ENCODE assay signal across 22 cellular contexts in the genomic region with DNA sequence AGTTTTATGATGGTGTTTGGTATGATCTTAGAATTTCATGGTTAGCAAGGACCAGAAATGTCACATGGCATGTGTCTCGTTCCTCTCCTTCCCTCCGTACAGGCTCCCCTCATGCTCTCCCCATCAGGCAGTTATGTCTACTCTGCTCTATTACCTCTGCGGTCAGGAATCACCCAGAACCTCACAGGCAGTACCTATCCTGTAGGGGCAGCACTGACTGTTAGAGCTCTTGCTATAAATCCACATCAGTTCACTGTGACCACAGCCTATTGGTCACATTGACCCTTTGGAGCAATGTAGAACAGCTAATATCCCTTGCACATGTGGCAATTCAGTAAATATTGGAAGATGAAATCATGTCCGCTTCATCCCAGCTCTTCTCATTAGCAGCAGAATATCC.
A peak's percentile ranks its signal among the peaks of the same experiment; 100 is the strongest.
DNase-seq lines count a peak whose midpoint lies in the region; ATAC-seq, FAIRE-seq and TF ChIP-seq lines count a peak whose summit lies in the region.
"Had no signal": no experiment of that assay in that cellular context is flagged by ENCODE, and none has a peak within 500 bp of the region (broad histone marks: within the 10 kb centered on the region; RNA-seq: fewer than 3 reads in every experiment).

No MANE protein-coding gene starts in this region.

- H3K36me3 Mint-ChIP-seq in endodermal cell (ENCODE audit: low read depth) = no peaks in the 10 kb centered on the region

- peaks cover 12% of the 10 kb centered on the region for H3K4me1 Mint-ChIP-seq in endodermal cell
- H3K4me1 Mint-ChIP-seq: activated CD4-positive, alpha-beta T cell treated with anti-CD3 and anti-CD28 coated beads for 36 hours; activated T-helper 17 cell treated with anti-CD3 and anti-CD28 coated beads, Interleukin-2, amount 50 U/mL, for 72 hours had no signal

- in situ Hi-C loops in HepG2 (cut with HindIII; ENCODE audit: extremely low pct_ligation_motif_present, low pct_unique_long_range_greater_than_20kb) = no loop called here

- no peaks in the 10 kb centered on the region for H3K9me2 ChIP-seq in PC-3 (replicated peaks; ENCODE audit: low read length)

- no peaks in the 10 kb centered on the region for H3K4me1 ChIP-seq in HepG2 (ENCODE audit: insufficient read depth, low read length)
- H3K4me1 ChIP-seq in right lobe of liver = no peaks in the 10 kb centered on the region
- peaks cover 9% of the 10 kb centered on the region; the same call in 1 of the 2 replicates for H3K4me1 ChIP-seq in PC-3 (ENCODE audit: insufficient read depth, low read length)
- no peaks in the 10 kb centered on the region for H3K4me1 ChIP-seq in endodermal cell (ENCODE audit: control insufficient read depth, insufficient read depth, low read length)
- H3K4me1 ChIP-seq: breast epithelium, Peyer's patch had no signal

- H3K4me3 ChIP-seq in HepG2 (replicated peaks in 1 of 3; ENCODE audit: insufficient read depth in 1 of 3, low read depth in 2 of 3, low read length in 3 of 3) (no peak overlapping the region), right lobe of liver (no peak overlapping the region), PC-3 (ENCODE audit: low read length) (no peak overlapping the region), endodermal cell (ENCODE audit: low read length) (no peak overlapping the region), foreskin fibroblast (ENCODE audit: low read depth in 1 of 2, low read length in 2 of 2) (no peak overlapping the region)
- H3K4me3 ChIP-seq: breast epithelium, dorsolateral prefrontal cortex, gastrocnemius medialis, Peyer's patch, psoas muscle, smooth muscle cell had no signal

- TF ChIP-seq POLR2A in HepG2 (IDR thresholded peaks at IDR 0.05; ENCODE audit: insufficient read depth in 1 of 2, low read depth in 2 of 2, low read length in 2 of 2) (no peak), right lobe of liver (IDR thresholded peaks at IDR 0.05) (no peak)

- ATAC-seq in HepG2 = peak; percentile 88
- no peak for ATAC-seq in right lobe of liver
- ATAC-seq in PC-3 = peak; percentile 56; the same call in 1 of the 2 replicates
- ATAC-seq in HG02870 (IDR thresholded peaks at IDR 0.05; ENCODE audit: unreplicated experiment) = no peak
- ATAC-seq: activated CD4-positive, alpha-beta T cell treated with anti-CD3 and anti-CD28 coated beads for 36 hours; activated T-helper 17 cell treated with anti-CD3 and anti-CD28 coated beads, Interleukin-2, amount 50 U/mL, for 72 hours; gastrocnemius medialis; natural killer cell treated with Interleukin-12 subunit alpha and Interleukin-12 subunit beta and Interleukin-15 and Interleukin-18, amount 100 ng/mL, for 72 hours; psoas muscle had no signal

- intact Hi-C loops in HepG2 (cut with micrococcal nuclease; ENCODE audit: unreplicated experiment) = no loop called here
- intact Hi-C loops in right lobe of liver (cut with DNase I) = no loop called here
- intact Hi-C loops in PC-3 (cut with micrococcal nuclease) = no loop called here

- H3K27ac ChIP-seq in HepG2 (ENCODE audit: extremely low read length, insufficient read depth, low read length) (no peak overlapping the region), right lobe of liver (no peak overlapping the region), PC-3 (ENCODE audit: low read length) (no peak overlapping the region), endodermal cell (ENCODE audit: low read depth, low read length) (no peak overlapping the region)
- H3K27ac ChIP-seq: breast epithelium, dorsolateral prefrontal cortex, gastrocnemius medialis, Peyer's patch, psoas muscle had no signal

- H3K27me3 Mint-ChIP-seq in endodermal cell (ENCODE audit: insufficient read depth) = no peaks in the 10 kb centered on the region
- H3K27me3 Mint-ChIP-seq: activated CD4-positive, alpha-beta T cell treated with anti-CD3 and anti-CD28 coated beads for 36 hours; activated T-helper 17 cell treated with anti-CD3 and anti-CD28 coated beads, Interleukin-2, amount 50 U/mL, for 72 hours; natural killer cell treated with Interleukin-12 subunit alpha and Interleukin-12 subunit beta and Interleukin-15 and Interleukin-18, amount 100 ng/mL, for 72 hours had no signal

- POLR2A ChIA-PET in HepG2 (lab: Yijun Ruan, JAX) (no interaction called here), PC-3 (lab: Charles Lee; ENCODE audit: unreplicated experiment) (no interaction called here)

- no peaks in the 10 kb centered on the region for H3F3A ChIP-seq in PC-3 (ENCODE audit: low read length, unreplicated experiment)

- CTCF ChIA-PET in HepG2 (lab: Yijun Ruan, JAX; ENCODE audit: low intra/inter-chr PET ratio, low total read pairs) = no interaction called here
- CTCF ChIA-PET in PC-3 (lab: Charles Lee) = no interaction called here

- no peaks in the 10 kb centered on the region for H3K27me3 ChIP-seq in HepG2 (ENCODE audit: control insufficient read depth in 1 of 2, insufficient read depth in 2 of 2, low read length in 2 of 2)
- no peaks in the 10 kb centered on the region for H3K27me3 ChIP-seq in right lobe of liver
- H3K27me3 ChIP-seq in PC-3 (ENCODE audit: low read length) = no peaks in the 10 kb centered on the region
- no peaks in the 10 kb centered on the region for H3K27me3 ChIP-seq in endodermal cell (ENCODE audit: control insufficient read depth, insufficient read depth, low read length, poor library complexity, severe bottlenecking)
- H3K27me3 ChIP-seq: breast epithelium, dorsolateral prefrontal cortex, gastrocnemius medialis, Peyer's patch had no signal

- no peak for FAIRE-seq in HepG2 (lab: Jason Lieb, UNC)

- BruUV-seq in HepG2 (replicated peaks; lab: Mats Ljungman, UMichigan) (no TSS peak), PC-3 (replicated peaks; lab: Mats Ljungman, UMichigan) (no TSS peak)

- H3K79me2 ChIP-seq in HepG2 (ENCODE audit: insufficient read depth, low read length) (no peaks in the 10 kb centered on the region), PC-3 (ENCODE audit: low read length) (no peaks in the 10 kb centered on the region)

- H3K27ac Mint-ChIP-seq in endodermal cell = no peak overlapping the region
- H3K27ac Mint-ChIP-seq: activated CD4-positive, alpha-beta T cell treated with anti-CD3 and anti-CD28 coated beads for 36 hours; activated T-helper 17 cell treated with anti-CD3 and anti-CD28 coated beads, Interleukin-2, amount 50 U/mL, for 72 hours; natural killer cell treated with Interleukin-12 subunit alpha and Interleukin-12 subunit beta and Interleukin-15 and Interleukin-18, amount 100 ng/mL, for 72 hours had no signal

- H3K4me3 Mint-ChIP-seq in endodermal cell = no peak overlapping the region
- H3K4me3 Mint-ChIP-seq: activated CD4-positive, alpha-beta T cell treated with anti-CD3 and anti-CD28 coated beads for 36 hours; activated T-helper 17 cell treated with anti-CD3 and anti-CD28 coated beads, Interleukin-2, amount 50 U/mL, for 72 hours; natural killer cell treated with Interleukin-12 subunit alpha and Interleukin-12 subunit beta and Interleukin-15 and Interleukin-18, amount 100 ng/mL, for 72 hours had no signal

- no peaks in the 10 kb centered on the region for H3K9me3 Mint-ChIP-seq in endodermal cell
- H3K9me3 Mint-ChIP-seq: activated T-helper 17 cell treated with anti-CD3 and anti-CD28 coated beads, Interleukin-2, amount 50 U/mL, for 72 hours; natural killer cell treated with Interleukin-12 subunit alpha and Interleukin-12 subunit beta and Interleukin-15 and Interleukin-18, amount 100 ng/mL, for 72 hours had no signal

- H3K36me3 ChIP-seq in HepG2 (replicated peaks in 1 of 2; ENCODE audit: control insufficient read depth in 1 of 2, insufficient read depth in 2 of 2, low read length in 2 of 2) (peaks cover 0 to 7% of the 10 kb centered on the region in 2 experiments; a peak in 1 of 5 replicates), right lobe of liver (peaks cover 0 to 4% (median 2%) of the 10 kb centered on the region in 4 donors), PC-3 (ENCODE audit: low read depth, low read length) (peaks cover 8% of the 10 kb centered on the region; the same call in 1 of the 2 replicates), endodermal cell (ENCODE audit: control insufficient read depth, insufficient read depth, low read length) (no peaks in the 10 kb centered on the region)
- H3K36me3 ChIP-seq: breast epithelium, Peyer's patch had no signal

- no peak for TF ChIP-seq EP300 in HepG2 (IDR thresholded peaks at IDR 0.05; ENCODE audit: low read depth in 2 of 2, low read length in 2 of 2)
- TF ChIP-seq EP300 in HepG2 (CRISPR knock-in tag; IDR thresholded peaks at IDR 0.05; ENCODE audit: borderline replicate concordance) = no peak

- no peak for TF ChIP-seq RAD21 in HepG2 (CRISPR knock-in tag; IDR thresholded peaks at IDR 0.05)

- H3K9ac ChIP-seq in HepG2 (ENCODE audit: insufficient read depth, low read depth, low read length) (no peak overlapping the region), PC-3 (ENCODE audit: low read length) (no peak overlapping the region), endodermal cell (ENCODE audit: extremely low read depth, low read length, poor library complexity, severe bottlenecking) (no peak overlapping the region)

- TF ChIP-seq CTCF in HepG2 (CRISPR knock-in tag; IDR thresholded peaks at IDR 0.05) = no peak
- no peak for TF ChIP-seq CTCF in right lobe of liver (IDR thresholded peaks at IDR 0.05)
- peak; percentile 25; the same call in 1 of the 2 replicates for TF ChIP-seq CTCF in PC-3 (conservative IDR thresholded peaks at IDR 0.05; ENCODE audit: low read depth, low read length)
- peak; percentile 71 for TF ChIP-seq CTCF in endodermal cell (conservative IDR thresholded peaks at IDR 0.05)
- no peak for TF ChIP-seq CTCF in foreskin fibroblast (IDR thresholded peaks at IDR 0.05; ENCODE audit: low read depth, low read length)

- H2AFZ ChIP-seq in HepG2 (ENCODE audit: low read length) (no peak overlapping the region), PC-3 (ENCODE audit: low read length) (no peak overlapping the region)

- DNase-seq in HepG2 (ENCODE audit: low spot score) (peak; percentile 2), right lobe of liver (no peak), PC-3 (no peak), endodermal cell (peak; percentile 69), foreskin fibroblast (no peak), DMS79 (lab: John Stamatoyannopoulos, UW) (no peak)
- no peak for DNase-seq in activated naive CD4-positive, alpha-beta T cell treated with anti-CD3 and anti-CD28 coated beads, Interleukin-2, amount 50 U/mL, for 16 hours
- DNase-seq: activated CD4-positive, alpha-beta T cell treated with anti-CD3 and anti-CD28 coated beads for 36 hours; C1 segment of cervical spinal cord; dorsolateral prefrontal cortex; erythroblast; gastrocnemius medialis; GF-D8; NCI-H2227 treated with DMSO at 0.1 percent for 48 hours; Peyer's patch; psoas muscle; stimulated activated CD4-positive, alpha-beta T cell treated with anti-CD3 and anti-CD28 coated beads, Interleukin-4, amount 100 ng/mL, for 24 hours had no signal

- 96% methylated on average over 4 of the region's 4 CpGs for WGBS in HepG2 (ENCODE audit: low lambda C conversion rate)
- WGBS in right lobe of liver (ENCODE audit: insufficient coverage, low coverage, low lambda C conversion rate, missing lambda C conversion rate) = 100% methylated on average over 4 of the region's 4 CpGs
- 87 to 100% methylated on average over 4 of the region's 4 CpGs for WGBS in endodermal cell (ENCODE audit: insufficient coverage in 1 of 2, insufficient read length in 1 of 2), 2 experiments

- no peak overlapping the region for H3K4me2 ChIP-seq in HepG2 (ENCODE audit: low read depth, low read length)
- no peak overlapping the region for H3K4me2 ChIP-seq in PC-3 (ENCODE audit: low read length)
- H3K4me2 ChIP-seq: smooth muscle cell had no signal

- H4K20me1 ChIP-seq in HepG2 (ENCODE audit: insufficient read depth, low read length) (no peaks in the 10 kb centered on the region), PC-3 (ENCODE audit: low read length) (no peaks in the 10 kb centered on the region)

- H3K9me3 ChIP-seq in HepG2 (ENCODE audit: low read length) (no peaks in the 10 kb centered on the region), right lobe of liver (no peaks in the 10 kb centered on the region), PC-3 (ENCODE audit: low read length) (no peaks in the 10 kb centered on the region), endodermal cell (ENCODE audit: control insufficient read depth, low read length) (no peaks in the 10 kb centered on the region)
- H3K9me3 ChIP-seq: breast epithelium, gastrocnemius medialis, Peyer's patch, psoas muscle had no signal

Comparison
In these comparisons a context has a peak if more than half of its experiments do, and no peak if none do; other contexts are left out.
1. ATAC-seq: peak in HepG2 (single experiment) and PC-3 (single experiment); none in right lobe of liver (0 of 4) and HG02870 (single experiment).
2. DNase-seq: peak in HepG2 (single experiment) and endodermal cell (single experiment); none in right lobe of liver (0 of 3), PC-3 (single experiment), foreskin fibroblast (0 of 2), activated naive CD4-positive, alpha-beta T cell treated with anti-CD3 and anti-CD28 coated beads, Interleukin-2, amount 50 U/mL, for 16 hours (single experiment) and DMS79 (single experiment).
3. CTCF ChIP-seq: peak in PC-3 (single experiment) and endodermal cell (single experiment); none in HepG2 (single experiment), right lobe of liver (0 of 4) and foreskin fibroblast (single experiment).